In genomic region chr6:134640975-134641429, GRCh38 we compare ENCODE assay signal across 8 cellular contexts.
DNase-seq lines count a peak whose midpoint lies in the region; ATAC-seq and TF ChIP-seq lines count a peak whose summit lies in the region.

No MANE protein-coding gene starts in this region.

- no peak overlapping the region for H2AK9ac ChIP-seq in IMR-90 (replicated peaks; ENCODE audit: low read depth, low read length, poor library complexity)

- no peaks in the 10 kb centered on the region for H3K9me1 ChIP-seq in IMR-90 (ENCODE audit: insufficient read depth, low read length)

- no peaks in the 10 kb centered on the region for H3K27me3 ChIP-seq in IMR-90 (ENCODE audit: control insufficient read depth, insufficient read depth, low read length)

- H2BK5ac ChIP-seq in IMR-90 (ENCODE audit: low read depth, low read length, poor library complexity, severe bottlenecking) = peak overlapping the region; percentile 9

- no peak overlapping the region for H3K4me2 ChIP-seq in IMR-90 (ENCODE audit: low read depth, low read length)

- H3K56ac ChIP-seq in IMR-90 (ENCODE audit: extremely low read depth, insufficient read depth, low read length) = no peak overlapping the region

- CTCF ChIA-PET in IMR-90 (lab: Yijun Ruan, JAX) = interaction anchor here (0.7 to 2.5 kb wide), 17 partner anchors 13 to 489 kb away, joined by 3 to 11 read pairs (median 3); no protein-coding TSS in a partner anchor

- DNase-seq in D341Med (ENCODE audit: low spot score) (peak; percentile 63), IMR-90 (peak; percentile 95), RPMI8226 (peak; percentile 70), fibroblast of the conjunctiva (ENCODE audit: low read depth) (peak; percentile 83), non-pigmented ciliary epithelial cell (ENCODE audit: low read depth) (peak; percentile 86), substantia nigra (lab: John Stamatoyannopoulos, UW) (peak in 41 of 49 donors; percentile 12 to 78 (median 63))
- DNase-seq in activated T-helper 1 cell treated with anti-CD3 and anti-CD28 coated beads, Interleukin-2, amount 50 U/mL, for 16 hours (ENCODE audit: low read depth in 1 of 2, low spot score in 1 of 2) = peak; percentile 49 to 54

- H3K36me3 ChIP-seq in IMR-90 (ENCODE audit: control insufficient read depth, insufficient read depth, low read length) = no peaks in the 10 kb centered on the region

- in situ Hi-C loops in IMR-90 (cut with MboI; ENCODE audit: low sequenced_read_pairs) = loop anchor here (5.0 kb wide), 1 partner anchor 469 kb away; no protein-coding TSS in a partner anchor

- ATAC-seq in GM21447 (IDR thresholded peaks at IDR 0.05; ENCODE audit: unreplicated experiment) (peak; percentile 81), IMR-90 (ENCODE audit: low read depth) (peak; percentile 89)

- no peak for TF ChIP-seq POLR2A in IMR-90 (IDR thresholded peaks at IDR 0.05; ENCODE audit: low read depth, low read length)

- H3K9me3 ChIP-seq in IMR-90 (ENCODE audit: control insufficient read depth, insufficient read depth, low read length) = no peaks in the 10 kb centered on the region

- no peak overlapping the region for H2AFZ ChIP-seq in IMR-90 (replicated peaks; ENCODE audit: low read length, poor library complexity)

- peak; percentile 95 for TF ChIP-seq CTCF in IMR-90 (conservative IDR thresholded peaks at IDR 0.05; ENCODE audit: low read depth, low read length)

- peak overlapping the region; percentile 6 for H2BK15ac ChIP-seq in IMR-90 (ENCODE audit: low read depth, low read length)

- peak overlapping the region; percentile 83 for H2BK120ac ChIP-seq in IMR-90 (ENCODE audit: low read depth, low read length)

- BruUV-seq in IMR-90 (replicated peaks; lab: Mats Ljungman, UMichigan) = no TSS peak

- H3K9ac ChIP-seq in IMR-90 (ENCODE audit: low read depth, low read length) = no peak overlapping the region

- H2BK20ac ChIP-seq in IMR-90 (ENCODE audit: low read depth, low read length) = peak overlapping the region; percentile 62

- peak; percentile 93 for TF ChIP-seq RAD21 in IMR-90 (IDR thresholded peaks at IDR 0.05; ENCODE audit: low read length)

- peak overlapping the region; percentile 42 for H3K4ac ChIP-seq in IMR-90 (ENCODE audit: low read depth, low read length)

- no peaks in the 10 kb centered on the region for H3K79me1 ChIP-seq in IMR-90 (ENCODE audit: low read depth in 1 of 2, low read length in 2 of 2)

- POLR2A ChIA-PET in IMR-90 (lab: Charles Lee; ENCODE audit: unreplicated experiment) = no interaction called here

- H2AK5ac ChIP-seq in IMR-90 (ENCODE audit: low read depth, low read length) = peak overlapping the region; percentile 76

- H3K18ac ChIP-seq in IMR-90 (ENCODE audit: low read depth, low read length) = peak overlapping the region; percentile 70

- H3K23ac ChIP-seq in IMR-90 (ENCODE audit: low read depth, low read length) = no peak overlapping the region

- dilution Hi-C loops in IMR-90 (cut with HindIII; ENCODE audit: low sequenced_read_pairs, unreplicated experiment) = loop anchor here (10.0 kb wide), 1 partner anchor 184 kb away; no protein-coding TSS in a partner anchor

- H3K4me3 ChIP-seq in IMR-90 (ENCODE audit: insufficient read depth, low read depth, low read length) = no peak overlapping the region

- H3K14ac ChIP-seq in IMR-90 (replicated peaks; ENCODE audit: low read depth, low read length) = peak overlapping the region; percentile 41; the same call in 1 of the 2 replicates

- H4K20me1 ChIP-seq in IMR-90 (ENCODE audit: insufficient read depth, low read length) = no peaks in the 10 kb centered on the region

- H3K4me1 ChIP-seq in IMR-90 (ENCODE audit: control insufficient read depth, insufficient read depth, low read length) = peaks cover 9% of the 10 kb centered on the region

- peak overlapping the region; percentile 7 to 48; a peak in 1 of 4 replicates for H4K8ac ChIP-seq in IMR-90 (ENCODE audit: low read depth in 2 of 2, low read length in 2 of 2)

- H4K5ac ChIP-seq in IMR-90 (ENCODE audit: low read depth, low read length) = peak overlapping the region; percentile 44

- WGBS in IMR-90 (ENCODE audit: extremely low coverage in 2 of 2, insufficient read length in 1 of 2), 2 experiments = no CpG with 5 or more reads among the region's 1 CpG

- H4K91ac ChIP-seq in IMR-90 (ENCODE audit: insufficient read depth, low read depth, low read length) = peak overlapping the region; percentile 55

- H3K27ac ChIP-seq in IMR-90 (ENCODE audit: insufficient read depth, low read length) (no peak overlapping the region), substantia nigra (ENCODE audit: low read depth, low read length, poor library complexity, severe bottlenecking) (peak overlapping the region; percentile 77)

- intact Hi-C loops in IMR-90 (cut with micrococcal nuclease) = loop anchor here (1.0 to 5.0 kb wide), 7 partner anchors 182 to 467 kb away; partner anchors contain the start of gene SGK1

TF ChIP-seq in IMR-90, 13 proteins besides CTCF, POLR2A, EP300 and RAD21:
- TF ChIP-seq MAZ (IDR thresholded peaks at IDR 0.05; ENCODE audit: borderline replicate concordance, low read depth, low read length) (no peak), RCOR1 (IDR thresholded peaks at IDR 0.05; ENCODE audit: insufficient replicate concordance, low read length) (no peak), NFE2L2 (IDR thresholded peaks at IDR 0.05; ENCODE audit: low read depth, low read length) (peak; percentile 37; the same call in 1 of the 2 replicates), CEBPB (IDR thresholded peaks at IDR 0.05; ENCODE audit: low read depth, low read length) (peak; percentile 80), USF2 (IDR thresholded peaks at IDR 0.05; ENCODE audit: low read depth, low read length) (peak; percentile 73), ELK1 (IDR thresholded peaks at IDR 0.05; ENCODE audit: borderline replicate concordance, low read depth, low read length) (no peak), CHD1 (IDR thresholded peaks at IDR 0.05; ENCODE audit: low read depth, low read length) (no peak; the same call in 1 of the 2 replicates), MAFK (IDR thresholded peaks at IDR 0.05; ENCODE audit: low read depth, low read length) (peak; percentile 60), SMC3 (IDR thresholded peaks at IDR 0.05; ENCODE audit: low read depth, low read length) (peak; percentile 99), BHLHE40 (IDR thresholded peaks at IDR 0.05; ENCODE audit: low read depth, low read length) (peak; percentile 81), FOS (IDR thresholded peaks at IDR 0.05; ENCODE audit: low read depth, low read length) (peak; percentile 83), MXI1 (IDR thresholded peaks at IDR 0.05; ENCODE audit: borderline replicate concordance, low read depth, low read length) (no peak), RFX5 (IDR thresholded peaks at IDR 0.05; ENCODE audit: low read depth, low read length) (no peak)
